ENCODE assay signal across 20 cellular contexts in genomic region chr11:129965248-129965647, GRCh38.
"Had no signal": no experiment of that assay in that cellular context is flagged by ENCODE, and none has a peak within 500 bp of the region (broad histone marks: within the 10 kb centered on the region; RNA-seq: fewer than 3 reads in every experiment).

No MANE protein-coding gene starts in this region.

- DNase-seq: activated CD4-positive, alpha-beta T cell treated with anti-CD3 and anti-CD28 coated beads for 1 hour; activated gamma-delta T cell treated with Interleukin-2 at 50 U/mL for 16 hours; activated T-cell treated with anti-CD3 and anti-CD28 coated beads, Interleukin-2, amount 50 U/mL, for 1 hour; aorta; brain microvascular endothelial cell; effector CD8-positive, alpha-beta T cell; immature natural killer cell; left ventricle myocardium superior; ovary; spleen; stimulated activated CD4-positive, alpha-beta T cell treated with anti-CD3 and anti-CD28 coated beads, Interleukin-4, amount 100 ng/mL, for 1 hour; stimulated activated naive CD4-positive, alpha-beta T cell; upper lobe of right lung had no signal

- H3K4me3 ChIP-seq: ovary, prostate gland, spleen, thoracic aorta, upper lobe of right lung had no signal

- H3K36me3 ChIP-seq: brain microvascular endothelial cell, ovary, prostate gland, upper lobe of right lung had no signal

- H3K27me3 Mint-ChIP-seq: activated naive CD4-positive, alpha-beta T cell treated with anti-CD3 and anti-CD28 coated beads, Interleukin-2, amount 50 U/mL, for 24 hours; dendritic cell treated with granulocyte-macrophage colony-stimulating factor and Interleukin-4, amounts not matched to agents 40 ng/mL and 50 ng/mL, for 4 days; natural killer cell treated with Interleukin-12 subunit alpha and Interleukin-12 subunit beta and Interleukin-15 and Interleukin-18, amount 100 ng/mL, for 72 hours had no signal

- ATAC-seq: left ventricle myocardium superior; natural killer cell treated with Interleukin-12 subunit alpha and Interleukin-12 subunit beta and Interleukin-15 and Interleukin-18, amount 100 ng/mL, for 72 hours; upper lobe of right lung had no signal

- H3K9me3 Mint-ChIP-seq: activated naive CD4-positive, alpha-beta T cell treated with anti-CD3 and anti-CD28 coated beads, Interleukin-2, amount 50 U/mL, for 24 hours; dendritic cell treated with granulocyte-macrophage colony-stimulating factor and Interleukin-4, amounts not matched to agents 40 ng/mL and 50 ng/mL, for 4 days; immature natural killer cell; natural killer cell treated with Interleukin-12 subunit alpha and Interleukin-12 subunit beta and Interleukin-15 and Interleukin-18, amount 100 ng/mL, for 72 hours had no signal

- H3K9me3 ChIP-seq: neutrophil, ovary, prostate gland, spleen, thoracic aorta, upper lobe of right lung had no signal

- H3K27me3 ChIP-seq: brain microvascular endothelial cell, neutrophil, ovary, spleen, upper lobe of right lung had no signal

- H3K4me3 Mint-ChIP-seq: activated naive CD4-positive, alpha-beta T cell treated with anti-CD3 and anti-CD28 coated beads, Interleukin-2, amount 50 U/mL, for 24 hours; dendritic cell treated with granulocyte-macrophage colony-stimulating factor and Interleukin-4, amounts not matched to agents 40 ng/mL and 50 ng/mL, for 4 days; immature natural killer cell; natural killer cell treated with Interleukin-12 subunit alpha and Interleukin-12 subunit beta and Interleukin-15 and Interleukin-18, amount 100 ng/mL, for 72 hours had no signal

- H3K27ac Mint-ChIP-seq: activated naive CD4-positive, alpha-beta T cell treated with anti-CD3 and anti-CD28 coated beads, Interleukin-2, amount 50 U/mL, for 24 hours; dendritic cell treated with granulocyte-macrophage colony-stimulating factor and Interleukin-4, amounts not matched to agents 40 ng/mL and 50 ng/mL, for 4 days; natural killer cell treated with Interleukin-12 subunit alpha and Interleukin-12 subunit beta and Interleukin-15 and Interleukin-18, amount 100 ng/mL, for 72 hours had no signal

- H3K36me3 Mint-ChIP-seq: natural killer cell treated with Interleukin-12 subunit alpha and Interleukin-12 subunit beta and Interleukin-15 and Interleukin-18, amount 100 ng/mL, for 72 hours had no signal

- H3K27ac ChIP-seq: brain microvascular endothelial cell, neutrophil, ovary, prostate gland, spleen, thoracic aorta, upper lobe of right lung, VCaP had no signal

- H3K4me1 ChIP-seq: prostate gland had no signal
